Comparison of ENCODE assay signal across 23 cellular contexts in genomic region chr3:95407709-95408463, GRCh38.
"Had no signal": no experiment of that assay in that cellular context is flagged by ENCODE, and none has a peak within 500 bp of the region (broad histone marks: within the 10 kb centered on the region; RNA-seq: fewer than 3 reads in every experiment).

No MANE protein-coding gene starts in this region.

- H3K4me1 ChIP-seq: adrenal gland, breast epithelium, gastrocnemius medialis, heart left ventricle, left lung, neural progenitor cell, right lobe of liver, suprapubic skin, upper lobe of left lung had no signal

- H3K36me3 Mint-ChIP-seq: naive B cell, neural progenitor cell had no signal

- H3K9ac ChIP-seq: neural progenitor cell had no signal

- H3K36me3 ChIP-seq: breast epithelium, gastrocnemius medialis, heart left ventricle, left lung, neural progenitor cell, ovary, right lobe of liver, suprapubic skin, upper lobe of left lung, WERI-Rb-1 had no signal

- H3K27me3 Mint-ChIP-seq: naive B cell; stimulated activated naive CD8-positive, alpha-beta T cell treated with anti-CD3 and anti-CD28 coated beads, Interleukin-15, Interleukin-2, amounts not matched to agents 100 ng/mL and 50 ng/mL, for 24 hours had no signal

- H3K4me1 Mint-ChIP-seq: naive B cell had no signal

- DNase-seq: activated CD4-positive, alpha-beta T cell treated with anti-CD3 and anti-CD28 coated beads, Interleukin-2, amount 50 U/mL, for 48 hours; activated gamma-delta T cell treated with Interleukin-2 at 50 U/mL for 16 hours; adrenal gland; cortex of kidney; effector CD4-positive, alpha-beta T cell; gastrocnemius medialis; heart left ventricle; left lung; naive B cell; ovary; right lobe of liver; small intestine; stimulated activated CD4-positive, alpha-beta T cell treated with anti-CD3 and anti-CD28 coated beads, Interleukin-15, amount 100 ng/mL, for 24 hours; stimulated activated CD4-positive, alpha-beta T cell treated with anti-CD3 and anti-CD28 coated beads, Interleukin-2, amount 100 ng/mL, for 48 hours; T-helper 2 cell; upper lobe of left lung; WERI-Rb-1 had no signal

- H3K27ac Mint-ChIP-seq: activated naive CD4-positive, alpha-beta T cell treated with anti-CD3 and anti-CD28 coated beads, Interleukin-2, amount 50 U/mL, for 72 hours; activated T-helper 1 cell treated with anti-CD3 and anti-CD28 coated beads, Interleukin-12 subunit alpha, Interleukin-12 subunit beta, Interleukin-2, Interleukin-4 antibody, amounts not matched to agents 30 ng/mL and 10 ng/mL and 1 ng/mL, durations not matched to agents 14 hours and 24 hours and 36 hours; naive B cell; neural progenitor cell; stimulated activated naive CD8-positive, alpha-beta T cell treated with anti-CD3 and anti-CD28 coated beads, Interleukin-15, Interleukin-2, amounts not matched to agents 100 ng/mL and 50 ng/mL, for 24 hours had no signal

- H3K4me2 ChIP-seq: neural progenitor cell had no signal

- H3K9me3 ChIP-seq: adrenal gland, breast epithelium, gastrocnemius medialis, left lung, ovary, right lobe of liver, suprapubic skin had no signal

- H3K27ac ChIP-seq: adrenal gland, breast epithelium, gastrocnemius medialis, heart left ventricle, left lung, neural progenitor cell, ovary, right lobe of liver, suprapubic skin, upper lobe of left lung, WERI-Rb-1 had no signal

- H3K4me3 Mint-ChIP-seq: activated T-helper 1 cell treated with anti-CD3 and anti-CD28 coated beads, Interleukin-12 subunit alpha, Interleukin-12 subunit beta, Interleukin-2, Interleukin-4 antibody, amounts not matched to agents 30 ng/mL and 10 ng/mL and 1 ng/mL, durations not matched to agents 14 hours and 24 hours and 36 hours; naive B cell; neural progenitor cell; stimulated activated naive CD8-positive, alpha-beta T cell treated with anti-CD3 and anti-CD28 coated beads, Interleukin-15, Interleukin-2, amounts not matched to agents 100 ng/mL and 50 ng/mL, for 24 hours had no signal

- H3K27me3 ChIP-seq: adrenal gland, breast epithelium, gastrocnemius medialis, heart left ventricle, left lung, neural progenitor cell, ovary, right lobe of liver, suprapubic skin, upper lobe of left lung had no signal

- H3K4me3 ChIP-seq: adrenal gland, breast epithelium, gastrocnemius medialis, heart left ventricle, left lung, neural progenitor cell, ovary, right lobe of liver, suprapubic skin, upper lobe of left lung had no signal

- H3K9me3 Mint-ChIP-seq: neural progenitor cell had no signal
